In genomic region chr10:77320852-77321496, GRCh38 we compare ENCODE assay signal across 1 cellular context.
TF ChIP-seq lines count a peak whose summit lies in the region.

No MANE protein-coding gene starts in this region.

TF ChIP-seq in HepG2, 621 proteins besides CTCF, POLR2A, EP300 and RAD21 (continued from another document):
- TF ChIP-seq ZNF687 (CRISPR knock-in tag; IDR thresholded peaks at IDR 0.05) = no peak
- TF ChIP-seq SNAI1 (CRISPR knock-in tag; IDR thresholded peaks at IDR 0.05; ENCODE audit: borderline replicate concordance) = no peak
- TF ChIP-seq IKZF1 (IDR thresholded peaks at IDR 0.05) = no peak
